ENCODE assay signal across 13 cellular contexts in genomic region chr7:127568034-127568433, GRCh38. TPM values are rescaled to one million over a fixed set of nuclear protein-coding genes. Genes with fewer than 3 reads are reported as not detected.
"Had no signal": no experiment of that assay in that cellular context is flagged by ENCODE, and none has a peak within 500 bp of the region (broad histone marks: within the 10 kb centered on the region; RNA-seq: fewer than 3 reads in every experiment).

No MANE protein-coding gene starts in this region.

RNA-seq across cellular contexts. Expression of gene PAX4, which starts 49.9 kb away (rescaled TPM):
- total RNA-seq: stomach, subcutaneous adipose tissue, suprapubic skin, temporal lobe, thoracic aorta, thyroid gland, tibial nerve, upper lobe of left lung, upper lobe of right lung, ureter, urinary bladder, uterus, vagina had no signal
- polyA plus RNA-seq: stomach, urinary bladder had no signal
